10 cellular contexts compared by ENCODE assay signal in the genomic region with DNA sequence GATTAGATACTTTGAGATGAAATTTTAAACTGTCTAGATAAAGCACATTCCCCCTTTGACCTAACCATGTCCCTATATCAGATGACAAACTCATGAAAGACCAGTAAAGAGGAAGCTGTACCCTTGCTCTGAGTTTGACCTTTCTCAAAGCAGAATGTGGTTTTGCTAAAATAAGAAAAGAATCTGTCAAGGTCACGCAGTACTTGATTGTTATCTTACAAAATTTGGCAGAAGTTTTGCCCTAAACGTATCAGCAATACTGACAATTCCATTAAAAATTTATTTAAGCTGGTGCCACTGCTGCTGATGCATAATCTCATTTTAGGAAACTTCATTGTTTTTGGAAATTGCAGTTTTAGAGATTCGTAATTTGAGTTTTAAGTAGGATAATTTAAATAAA. TPM values are rescaled to one million over a fixed set of nuclear protein-coding genes. Genes with fewer than 3 reads are reported as not detected.
DNase-seq lines count a peak whose midpoint lies in the region; ATAC-seq and TF ChIP-seq lines count a peak whose summit lies in the region.
"Had no signal": no experiment of that assay in that cellular context is flagged by ENCODE, and none has a peak within 500 bp of the region (broad histone marks: within the 10 kb centered on the region; RNA-seq: fewer than 3 reads in every experiment).

No MANE protein-coding gene starts in this region.

- H3K4me3 ChIP-seq in heart right ventricle (no peak overlapping the region), PC-3 (ENCODE audit: low read length) (no peak overlapping the region)

- H3K27ac ChIP-seq in heart right ventricle (no peak overlapping the region), PC-3 (ENCODE audit: low read length) (no peak overlapping the region)

- BruUV-seq in PC-3 (replicated peaks; lab: Mats Ljungman, UMichigan), result no TSS peak

- POLR2A ChIA-PET in PC-3 (lab: Charles Lee; ENCODE audit: unreplicated experiment), result no interaction called here

- H2AFZ ChIP-seq in PC-3 (ENCODE audit: low read length), result no peak overlapping the region

- ATAC-seq in GM19397 (IDR thresholded peaks at IDR 0.05; ENCODE audit: unreplicated experiment), result peak; percentile 78
- ATAC-seq in HG03066 (IDR thresholded peaks at IDR 0.05; ENCODE audit: low read depth, unreplicated experiment), result peak; percentile 86
- no peak for ATAC-seq in heart right ventricle
- ATAC-seq in PC-3, result no peak
- ATAC-seq: T-helper 17 cell had no signal

- no peaks in the 10 kb centered on the region for H3K9me2 ChIP-seq in PC-3 (replicated peaks; ENCODE audit: low read length)

- H3F3A ChIP-seq in PC-3 (ENCODE audit: low read length, unreplicated experiment), result no peaks in the 10 kb centered on the region

- H3K4me2 ChIP-seq in PC-3 (ENCODE audit: low read length), result no peak overlapping the region

- H3K4me1 ChIP-seq in heart right ventricle (peaks cover 0 to 17% (median 0%) of the 10 kb centered on the region in 9 donors), PC-3 (ENCODE audit: insufficient read depth, low read length) (no peaks in the 10 kb centered on the region)
- H3K4me1 ChIP-seq: BE2C had no signal

- no peaks in the 10 kb centered on the region for H3K79me2 ChIP-seq in PC-3 (ENCODE audit: low read length)

- 46 to 49% methylated on average over 3 of the region's 3 CpGs for WGBS in heart right ventricle, 2 donors

- H3K36me3 ChIP-seq in heart right ventricle (no peaks in the 10 kb centered on the region), PC-3 (ENCODE audit: low read depth, low read length) (no peaks in the 10 kb centered on the region)
- H3K36me3 ChIP-seq: BE2C had no signal

- intact Hi-C loops in heart right ventricle (cut with DNase I), result no loop called here
- intact Hi-C loops in PC-3 (cut with micrococcal nuclease), result no loop called here

- H3K27me3 ChIP-seq in heart right ventricle (no peaks in the 10 kb centered on the region), PC-3 (ENCODE audit: low read length) (no peaks in the 10 kb centered on the region)
- H3K27me3 ChIP-seq: BE2C had no signal

- no peak for TF ChIP-seq CTCF in heart right ventricle (IDR thresholded peaks at IDR 0.05)
- no peak for TF ChIP-seq CTCF in PC-3 (conservative IDR thresholded peaks at IDR 0.05; ENCODE audit: low read depth, low read length)

- CTCF ChIA-PET in PC-3 (lab: Charles Lee), result no interaction called here

- peaks cover 0 to 6% (median 0%) of the 10 kb centered on the region in 11 donors for H3K9me3 ChIP-seq in heart right ventricle
- no peaks in the 10 kb centered on the region for H3K9me3 ChIP-seq in PC-3 (ENCODE audit: low read length)
- H3K9me3 ChIP-seq: BE2C had no signal

- no peak overlapping the region for H3K9ac ChIP-seq in PC-3 (ENCODE audit: low read length)

- peak; percentile 40 for DNase-seq in COLO829 (ENCODE audit: low spot score)
- peak; percentile 82 for DNase-seq in RPMI7951 (ENCODE audit: low read depth)
- DNase-seq in mucosa of gallbladder (ENCODE audit: low spot score), result no peak
- DNase-seq in heart right ventricle, result no peak
- no peak for DNase-seq in stimulated activated CD4-positive, alpha-beta T cell treated with anti-CD3 and anti-CD28 coated beads, Interleukin-4, amount 100 ng/mL, for 4 hours
- no peak for DNase-seq in PC-3
- DNase-seq: BE2C, T-helper 17 cell had no signal

- no peaks in the 10 kb centered on the region for H4K20me1 ChIP-seq in PC-3 (ENCODE audit: low read length)

RNA-seq across cellular contexts. Expression of gene GALM, which starts 31.2 kb away (rescaled TPM):
- 47.0 and 48.5 TPM in 2 replicates for total RNA-seq in RPMI7951 (2014; rRNA removed; shearing (Covaris generic))
- 32.6 TPM for total RNA-seq in mucosa of gallbladder
- total RNA-seq in heart right ventricle, result 10 to 100 TPM in 7 of 10 donors, 1 to 10 TPM in 3; 9.4 to 18.6 (median 11.0) TPM
- 10 to 100 TPM in 1 of 2 donors, 1 to 10 TPM in 1; 6.5 to 11.9 TPM for polyA plus RNA-seq in heart right ventricle
- 22.7 and 26.4 TPM in 2 replicates for total RNA-seq in PC-3 (2014; rRNA removed)

RNA-seq across cellular contexts. Expression of gene HNRNPLL, which starts 32.0 kb away (rescaled TPM):
- total RNA-seq in RPMI7951 (2014; rRNA removed; shearing (Covaris generic)), result 61.8 and 83.1 TPM in 2 replicates
- 51.9 TPM for total RNA-seq in mucosa of gallbladder
- total RNA-seq in heart right ventricle, result 10 to 100 TPM; 22.4 to 32.7 (median 25.9) TPM
- polyA plus RNA-seq in heart right ventricle, result 10 to 100 TPM in 1 of 2 donors, 1 to 10 TPM in 1; 8.9 to 13.6 TPM
- total RNA-seq in PC-3 (2014; rRNA removed), result 30.1 and 43.8 TPM in 2 replicates

Comparison
In these comparisons a context has a peak if more than half of its experiments do, and no peak if none do; other contexts are left out.
1. DNase-seq: peak in COLO829 (single experiment) and RPMI7951 (single experiment); none in mucosa of gallbladder (single experiment), heart right ventricle (0 of 2), stimulated activated CD4-positive, alpha-beta T cell treated with anti-CD3 and anti-CD28 coated beads, Interleukin-4, amount 100 ng/mL, for 4 hours (0 of 2) and PC-3 (single experiment).
2. ATAC-seq: peak in GM19397 (single experiment) and HG03066 (single experiment); none in heart right ventricle (0 of 8) and PC-3 (single experiment).